ENCODE assay signal across 7 cellular contexts in the genomic region with DNA sequence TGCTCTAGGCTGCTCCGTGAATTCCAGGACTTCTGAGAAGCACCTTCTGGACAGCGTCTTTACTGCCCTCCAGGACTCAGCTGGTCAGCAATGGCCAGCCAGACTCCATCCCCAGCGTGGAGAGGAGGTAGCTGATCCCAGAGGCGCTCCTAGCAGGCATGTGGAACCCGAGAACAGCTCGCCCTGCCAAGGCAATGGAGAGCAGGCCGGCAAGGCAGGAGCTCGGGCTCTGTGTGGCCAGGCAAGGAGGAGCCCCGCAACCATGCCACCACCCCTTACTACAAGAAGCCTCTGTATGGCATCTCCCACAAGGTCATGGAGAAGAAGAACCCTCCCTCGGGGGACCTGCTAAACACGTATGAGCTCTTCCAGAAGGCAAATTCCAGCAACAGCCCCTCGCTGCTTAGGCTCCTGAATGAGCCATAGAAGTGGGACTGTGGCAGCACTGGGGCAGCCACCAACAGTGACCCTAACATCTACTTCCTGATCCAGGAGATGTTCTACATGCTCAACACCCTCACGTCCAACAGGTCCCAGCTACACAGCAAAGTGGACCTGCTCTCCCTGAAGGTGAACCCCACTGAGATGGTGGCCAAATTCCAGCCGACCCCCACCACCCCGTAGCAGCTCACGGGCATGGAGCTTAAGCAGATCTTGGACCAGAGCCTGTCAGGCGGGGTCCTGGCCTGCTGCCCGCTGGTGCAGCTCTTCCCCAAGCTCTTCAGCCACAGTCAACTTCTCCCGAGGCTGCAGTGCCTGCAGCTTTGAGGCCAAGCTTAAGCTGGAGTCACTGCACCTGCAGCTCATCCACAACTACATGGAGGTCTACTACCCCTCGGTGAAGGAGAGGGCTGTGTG. TPM values are rescaled to one million over a fixed set of nuclear protein-coding genes. Genes with fewer than 3 reads are reported as not detected.
DNase-seq lines count a peak whose midpoint lies in the region; ATAC-seq, FAIRE-seq and TF ChIP-seq lines count a peak whose summit lies in the region.
"Not testable (repeated sequence)": the region's sequence is repeated elsewhere in the genome, so short reads cannot be mapped to it uniquely, and the experiment has no call there.

No MANE protein-coding gene starts in this region.

- DNase-seq in GM06990 (ENCODE audit: extremely low read depth, insufficient read length) (peak; percentile 1), right cardiac atrium (peak in 2 of 3 donors; percentile 41 to 48), mesenteric fat pad (ENCODE audit: low spot score) (peak; percentile 74), spleen (peak; percentile 62)
- DNase-seq in K562 (ENCODE audit: extremely low read depth in 1 of 4, low spot score in 3 of 4); stimulated activated naive CD8-positive, alpha-beta T cell treated with anti-CD3 and anti-CD28 coated beads, Interleukin-15, Interleukin-2, amounts not matched to agents 100 U/mL and 50 U/mL, for 24 hours; upper lobe of right lung: not testable (repeated sequence)

- BruUV-seq in K562 (replicated peaks; lab: Mats Ljungman, UMichigan), result not testable (repeated sequence)

- CTCF ChIA-PET in K562 (lab: Yijun Ruan, JAX; ENCODE audit: low intra/inter-chr PET ratio), result not testable (repeated sequence)

- FAIRE-seq in K562 (lab: Jason Lieb, UNC), result not testable (repeated sequence)

- intact Hi-C loops in K562 (cut with micrococcal nuclease); right cardiac atrium (cut with DNase I); spleen (cut with DNase I; ENCODE audit: low total_unique reads); upper lobe of right lung (cut with DNase I): not testable (repeated sequence)

- POLR2A ChIA-PET in K562 (lab: Yijun Ruan, JAX), result not testable (repeated sequence)

- H2AFZ ChIP-seq in K562 (ENCODE audit: low read depth, low read length), result not testable (repeated sequence)

- H3K4me1 ChIP-seq in K562 (replicated peaks in 1 of 2; ENCODE audit: control insufficient read depth in 2 of 2, insufficient read depth in 2 of 2, low read length in 2 of 2); right cardiac atrium (ENCODE audit: control insufficient read depth, insufficient read depth, low read length); spleen; upper lobe of right lung: not testable (repeated sequence)

- ATAC-seq in K562 (peak; percentile 67), right cardiac atrium (peak; percentile 13 to 40), upper lobe of right lung (peak; percentile 24)
- peak; percentile 19 for ATAC-seq in stimulated activated naive CD8-positive, alpha-beta T cell treated with anti-CD3 and anti-CD28 coated beads, Interleukin-15, Interleukin-2, amounts not matched to agents 100 U/mL and 50 U/mL, for 24 hours

- WGBS in K562 (ENCODE audit: insufficient coverage, low coverage, missing lambda C conversion rate), result 68% methylated on average over 19 of the region's 20 CpGs
- WGBS in right cardiac atrium, result 89% methylated on average over 20 of the region's 20 CpGs
- 93 to 99% (median 96%) methylated on average over 10 to 20 of the region's 20 CpGs for WGBS in spleen, 5 donors

- not testable (repeated sequence) for H3K9me3 ChIP-seq in K562 (replicated peaks; ENCODE audit: control insufficient read depth, insufficient read depth, low read depth, low read length); right cardiac atrium (ENCODE audit: control insufficient read depth, low read length); spleen; upper lobe of right lung

- H3K4me3 ChIP-seq in GM06990 (replicated peaks; ENCODE audit: low read depth, low read length); K562; right cardiac atrium (ENCODE audit: low read length); spleen; upper lobe of right lung: not testable (repeated sequence)

- in situ Hi-C loops in K562 (cut with MboI), result not testable (repeated sequence)

- not testable (repeated sequence) for H3K79me2 ChIP-seq in K562 (ENCODE audit: control insufficient read depth, insufficient read depth, low read length)

- TF ChIP-seq EP300 in K562 (IDR thresholded peaks at IDR 0.05; ENCODE audit: low read length), result not testable (repeated sequence)

- H3K27ac ChIP-seq in K562 (ENCODE audit: extremely low read depth, low read depth, low read length); right cardiac atrium (ENCODE audit: low read length); spleen; upper lobe of right lung: not testable (repeated sequence)

- not testable (repeated sequence) for H3K36me3 ChIP-seq in GM06990 (ENCODE audit: control insufficient read depth, insufficient read depth, low read length); K562 (ENCODE audit: control insufficient read depth, insufficient read depth, low read length); upper lobe of right lung
- H3K36me3 ChIP-seq in spleen, result peaks cover 0 to 44% (median 15%) of the 10 kb centered on the region in 6 donors

- H4K20me1 ChIP-seq in K562 (replicated peaks; ENCODE audit: control insufficient read depth, insufficient read depth, low read length), result not testable (repeated sequence)

- TF ChIP-seq POLR2A in K562 (conservative IDR thresholded peaks at IDR 0.05); spleen (IDR thresholded peaks at IDR 0.05): not testable (repeated sequence)

- TF ChIP-seq RAD21 in K562 (CRISPR knock-in tag; conservative IDR thresholded peaks at IDR 0.05 in 1 of 2, IDR thresholded peaks at IDR 0.05 in 1 of 2), result not testable (repeated sequence)

- not testable (repeated sequence) for H3K4me2 ChIP-seq in K562 (ENCODE audit: insufficient read depth, low read length)

- not testable (repeated sequence) for H3K9me1 ChIP-seq in K562 (ENCODE audit: control insufficient read depth, insufficient read depth, low read length)

- not testable (repeated sequence) for TF ChIP-seq CTCF in GM06990 (IDR thresholded peaks at IDR 0.05; ENCODE audit: insufficient read depth, low read length, poor library complexity, severe bottlenecking); K562 (IDR thresholded peaks at IDR 0.05 in 2 of 3, conservative IDR thresholded peaks at IDR 0.05 in 1 of 3; ENCODE audit: insufficient read depth in 2 of 3, low read depth in 1 of 3, low read length in 3 of 3); spleen (IDR thresholded peaks at IDR 0.05 in 8 of 11, conservative IDR thresholded peaks at IDR 0.05 in 3 of 11); upper lobe of right lung (IDR thresholded peaks at IDR 0.05)

- not testable (repeated sequence) for H3K9ac ChIP-seq in K562 (ENCODE audit: insufficient read depth in 1 of 2, low read depth in 2 of 2, low read length in 2 of 2)

- not testable (repeated sequence) for H3K27me3 ChIP-seq in GM06990 (replicated peaks; ENCODE audit: control insufficient read depth, insufficient read depth, low read length); K562 (ENCODE audit: control insufficient read depth in 2 of 2, insufficient read depth in 2 of 2, low read length in 2 of 2); right cardiac atrium (ENCODE audit: control insufficient read depth, insufficient read depth); spleen (replicated peaks in 1 of 7); upper lobe of right lung

RNA-seq across cellular contexts. Expression of gene NUTM2B, which starts 19.8 kb away (rescaled TPM):
- 1.0 and 1.1 TPM in 2 replicates for total RNA-seq in K562 (2011; cell fraction: chromatin; rRNA removed; ENCODE audit: low replicate concordance)
- total RNA-seq in K562 (2011; cell fraction: nucleolus; rRNA removed), result 1.2 and 1.8 TPM in 2 replicates
- 0.46 and 0.51 TPM in 2 replicates for total RNA-seq in K562 (2011; cell fraction: nucleoplasm; rRNA removed)
- 2.5 and 3.3 TPM in 2 replicates for total RNA-seq in K562 (2014; rRNA removed)
- total RNA-seq in K562 (2014; rRNA removed; fragmentation: Illumina TruSeq; extraction: Trizol), result 0.22 and 0.47 TPM in 2 replicates
- 0.80 and 0.87 TPM in 2 replicates for total RNA-seq in K562 (2015; rRNA removed; fragmentation: Illumina TruSeq; extraction: Trizol)
- 1.4 and 2.3 TPM in 2 replicates for total RNA-seq in K562 (2021)
- polyA plus RNA-seq in K562 (2011; rRNA removed), result 0.40 and 0.42 TPM in 2 replicates
- 0.40 and 0.63 TPM in 2 replicates for polyA plus RNA-seq in K562 (2011; cell fraction: cytosol; rRNA removed)
- polyA plus RNA-seq in K562 (2011; cell fraction: nucleus; rRNA removed), result 0.56 and 0.90 TPM in 2 replicates
- 2.0 and 2.6 TPM in 2 replicates for polyA plus RNA-seq in K562 (2012)
- 0.79 and 1.3 TPM in 2 replicates for polyA plus RNA-seq in K562 (2014; fragmentation: Illumina TruSeq; extraction: Trizol)
- polyA plus RNA-seq in K562 (2014; fragmentation: Nextera tagmentation; extraction: Ambion mirVana), result not detected
- polyA plus RNA-seq in K562 (2014; rRNA removed), result 0.90 and 1.6 TPM in 2 replicates
- polyA minus RNA-seq in K562 (2011; rRNA and poly(A)+ RNA removed), result 0.27 and 0.32 TPM in 2 replicates
- polyA minus RNA-seq in K562 (2011; cell fraction: cytosol; rRNA and poly(A)+ RNA removed), result 0.29 and 1.3 TPM in 2 replicates
- 0.44 and 0.54 TPM in 2 replicates for polyA minus RNA-seq in K562 (2011; cell fraction: nucleus; rRNA and poly(A)+ RNA removed)
- total RNA-seq in right cardiac atrium, result 1 to 10 TPM; 1.1 to 2.7 (median 1.7) TPM
- 2.0 TPM for polyA plus RNA-seq in right cardiac atrium
- total RNA-seq in mesenteric fat pad, result 0.48 TPM
- 1 to 10 TPM in 6 of 7 donors, under 1 TPM in 1; 0.33 to 2.7 (median 1.3) TPM for total RNA-seq in spleen
- polyA plus RNA-seq in spleen, result 1 to 10 TPM in 1 of 3 donors, under 1 TPM in 2; 0.03 to 4.3 (median 0.57) TPM
- 0.96 TPM for total RNA-seq in upper lobe of right lung
